26 cellular contexts compared by ENCODE assay signal in the genomic region with DNA sequence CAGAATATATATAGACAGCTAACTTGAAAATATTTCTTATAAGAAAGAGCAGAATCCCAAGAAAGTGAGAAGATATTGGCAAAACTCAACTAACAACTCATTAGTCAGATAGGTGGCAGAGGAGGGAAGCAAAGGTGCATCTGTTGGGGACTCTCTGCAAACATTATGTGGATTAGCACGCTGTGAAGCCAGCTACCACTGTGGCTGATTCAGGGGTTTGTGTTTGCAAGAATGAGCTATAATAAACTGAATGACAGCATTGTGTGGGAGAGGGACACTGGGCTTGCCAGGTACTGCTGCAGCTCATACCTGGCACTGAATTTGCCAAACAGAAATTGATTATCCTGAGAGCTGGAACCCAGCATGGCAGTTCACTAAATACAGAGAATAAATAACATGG.
"Had no signal": no experiment of that assay in that cellular context is flagged by ENCODE, and none has a peak within 500 bp of the region (broad histone marks: within the 10 kb centered on the region; RNA-seq: fewer than 3 reads in every experiment).

No MANE protein-coding gene starts in this region.

- DNase-seq: activated CD4-positive, alpha-beta memory T cell treated with anti-CD3 and anti-CD28 coated beads, Interleukin-2, amount 10 ng/mL, durations not matched to agents 7 days and 5 days; activated CD4-positive, alpha-beta T cell treated with anti-CD3 and anti-CD28 coated beads for 1 hour; activated CD4-positive, alpha-beta T cell treated with anti-CD3 and anti-CD28 coated beads for 4 hours; activated CD4-positive, alpha-beta T cell treated with anti-CD3 and anti-CD28 coated beads, Interleukin-2, amount 10 ng/mL, durations not matched to agents 7 days and 5 days; activated CD4-positive, alpha-beta T cell treated with anti-CD3 and anti-CD28 coated beads, Interleukin-2, amount 50 U/mL, for 4 hours; activated CD8-positive, alpha-beta memory T cell treated with anti-CD3 and anti-CD28 coated beads, Interleukin-2, amount 50 U/mL, for 48 hours; activated gamma-delta T cell; activated naive CD4-positive, alpha-beta T cell; activated naive CD4-positive, alpha-beta T cell treated with anti-CD3 and anti-CD28 coated beads, Interleukin-2, amount 10 ng/mL, durations not matched to agents 7 days and 5 days; activated naive CD8-positive, alpha-beta T cell treated with anti-CD3 and anti-CD28 coated beads, Interleukin-2, amount 10 ng/mL, durations not matched to agents 7 days and 5 days; activated T-cell treated with anti-CD3 and anti-CD28 coated beads for 4 hours; activated T-cell treated with anti-CD3 and anti-CD28 coated beads, Interleukin-2, amount 50 U/mL, for 24 hours; activated T-cell treated with anti-CD3 and anti-CD28 coated beads, Interleukin-2, amount 50 U/mL, for 72 hours; central memory CD4-positive, alpha-beta T cell; cerebellar nuclear complex; colonic mucosa; effector CD8-positive, alpha-beta T cell; foreskin fibroblast; head of caudate nucleus; T-helper 2 cell had no signal

- H3K4me3 ChIP-seq: ascending aorta, breast epithelium, cardiac muscle cell, colonic mucosa had no signal

- H3K4me1 Mint-ChIP-seq: activated CD4-positive, alpha-beta memory T cell treated with anti-CD3 and anti-CD28 coated beads, Interleukin-2, amount 10 ng/mL, durations not matched to agents 7 days and 5 days; activated CD4-positive, alpha-beta T cell treated with anti-CD3 and anti-CD28 coated beads, Interleukin-2, amount 10 ng/mL, durations not matched to agents 7 days and 5 days; activated naive CD4-positive, alpha-beta T cell treated with anti-CD3 and anti-CD28 coated beads, Interleukin-2, amount 10 ng/mL, durations not matched to agents 7 days and 5 days; activated naive CD8-positive, alpha-beta T cell treated with anti-CD3 and anti-CD28 coated beads, Interleukin-2, amount 10 ng/mL, durations not matched to agents 7 days and 5 days; brain had no signal

- H3K27me3 Mint-ChIP-seq: activated CD4-positive, alpha-beta memory T cell treated with anti-CD3 and anti-CD28 coated beads, Interleukin-2, amount 10 ng/mL, durations not matched to agents 7 days and 5 days; activated CD4-positive, alpha-beta T cell treated with anti-CD3 and anti-CD28 coated beads, Interleukin-2, amount 10 ng/mL, durations not matched to agents 7 days and 5 days; activated naive CD4-positive, alpha-beta T cell treated with anti-CD3 and anti-CD28 coated beads, Interleukin-2, amount 10 ng/mL, durations not matched to agents 7 days and 5 days; activated naive CD8-positive, alpha-beta T cell treated with anti-CD3 and anti-CD28 coated beads, Interleukin-2, amount 10 ng/mL, durations not matched to agents 7 days and 5 days; activated T-cell treated with anti-CD3 and anti-CD28 coated beads, Interleukin-2, amount 50 U/mL, for 24 hours had no signal

- H3K36me3 ChIP-seq: ascending aorta, breast epithelium, cardiac muscle cell, colonic mucosa had no signal

- H3K9me3 ChIP-seq: colonic mucosa had no signal

- H3K4me1 ChIP-seq: ascending aorta, breast epithelium, colonic mucosa had no signal

- ATAC-seq: activated naive CD4-positive, alpha-beta T cell treated with anti-CD3 and anti-CD28 coated beads, Interleukin-2, amount 50 U/mL, for 72 hours; activated T-cell treated with anti-CD3 and anti-CD28 coated beads, Interleukin-2, amount 50 U/mL, for 72 hours; esophagus mucosa had no signal

- H3K27me3 ChIP-seq: ascending aorta, breast epithelium, cardiac muscle cell, colonic mucosa had no signal

- H3K36me3 Mint-ChIP-seq: activated naive CD4-positive, alpha-beta T cell treated with anti-CD3 and anti-CD28 coated beads, Interleukin-2, amount 10 ng/mL, durations not matched to agents 7 days and 5 days; activated naive CD8-positive, alpha-beta T cell treated with anti-CD3 and anti-CD28 coated beads, Interleukin-2, amount 10 ng/mL, durations not matched to agents 7 days and 5 days; brain had no signal

- H3K27ac ChIP-seq: ascending aorta, breast epithelium, cardiac muscle cell, colonic mucosa had no signal

- H3K27ac Mint-ChIP-seq: activated CD4-positive, alpha-beta memory T cell treated with anti-CD3 and anti-CD28 coated beads, Interleukin-2, amount 10 ng/mL, durations not matched to agents 7 days and 5 days; activated CD4-positive, alpha-beta T cell treated with anti-CD3 and anti-CD28 coated beads, Interleukin-2, amount 10 ng/mL, durations not matched to agents 7 days and 5 days; activated naive CD4-positive, alpha-beta T cell treated with anti-CD3 and anti-CD28 coated beads, Interleukin-2, amount 10 ng/mL, durations not matched to agents 7 days and 5 days; activated naive CD4-positive, alpha-beta T cell treated with anti-CD3 and anti-CD28 coated beads, Interleukin-2, amount 50 U/mL, for 72 hours; activated naive CD8-positive, alpha-beta T cell treated with anti-CD3 and anti-CD28 coated beads, Interleukin-2, amount 10 ng/mL, durations not matched to agents 7 days and 5 days; activated T-cell treated with anti-CD3 and anti-CD28 coated beads, Interleukin-2, amount 50 U/mL, for 24 hours; activated T-cell treated with anti-CD3 and anti-CD28 coated beads, Interleukin-2, amount 50 U/mL, for 72 hours; brain had no signal

- H3K9me3 Mint-ChIP-seq: activated CD4-positive, alpha-beta memory T cell treated with anti-CD3 and anti-CD28 coated beads, Interleukin-2, amount 10 ng/mL, durations not matched to agents 7 days and 5 days had no signal

- H3K4me3 Mint-ChIP-seq: activated CD4-positive, alpha-beta memory T cell treated with anti-CD3 and anti-CD28 coated beads, Interleukin-2, amount 10 ng/mL, durations not matched to agents 7 days and 5 days; activated CD4-positive, alpha-beta T cell treated with anti-CD3 and anti-CD28 coated beads, Interleukin-2, amount 10 ng/mL, durations not matched to agents 7 days and 5 days; activated naive CD4-positive, alpha-beta T cell treated with anti-CD3 and anti-CD28 coated beads, Interleukin-2, amount 10 ng/mL, durations not matched to agents 7 days and 5 days; activated naive CD8-positive, alpha-beta T cell treated with anti-CD3 and anti-CD28 coated beads, Interleukin-2, amount 10 ng/mL, durations not matched to agents 7 days and 5 days; activated T-cell treated with anti-CD3 and anti-CD28 coated beads, Interleukin-2, amount 50 U/mL, for 24 hours; activated T-cell treated with anti-CD3 and anti-CD28 coated beads, Interleukin-2, amount 50 U/mL, for 72 hours; brain had no signal
